8 cellular contexts compared by ENCODE assay signal in the genomic region with DNA sequence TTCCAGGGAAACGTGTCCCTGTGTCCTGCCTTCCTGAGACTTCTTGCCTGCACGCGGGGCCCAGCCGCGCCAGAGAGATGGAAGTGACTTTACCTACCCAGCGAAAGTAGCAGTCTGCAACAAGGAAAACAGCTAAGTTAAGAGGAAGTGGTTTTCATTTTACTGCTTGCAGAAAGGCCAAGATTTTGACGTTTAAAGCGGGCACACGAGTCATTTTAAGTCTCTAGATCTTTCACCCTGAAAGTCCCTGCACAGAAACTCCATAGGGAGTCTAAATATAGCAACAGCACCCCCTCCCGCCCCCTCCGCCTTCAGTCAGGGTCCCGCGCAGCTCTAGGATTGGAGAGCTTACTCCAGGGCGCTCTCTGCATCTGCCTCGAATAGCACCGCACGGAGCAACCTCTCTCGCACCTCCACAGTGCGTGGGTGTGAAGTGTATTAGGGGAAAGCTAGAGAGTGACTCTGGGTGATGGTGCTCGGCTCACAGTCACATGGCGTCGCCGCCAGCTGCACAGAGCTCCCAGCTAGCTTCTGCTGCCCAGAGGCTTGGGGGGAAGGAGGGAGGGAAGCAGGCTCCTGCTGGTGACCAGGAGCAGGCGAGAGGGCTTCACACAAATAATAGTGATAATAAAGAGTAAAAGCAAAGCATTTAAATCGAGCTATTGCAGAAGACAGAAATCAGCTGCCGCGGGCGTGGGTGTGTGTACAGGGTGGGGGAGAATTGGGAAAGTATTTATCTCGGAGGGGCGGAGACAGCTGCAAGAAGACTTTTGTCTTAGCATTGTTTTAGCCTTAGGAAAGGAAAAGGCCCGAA. TPM values are rescaled to one million over a fixed set of nuclear protein-coding genes. Genes with fewer than 3 reads are reported as not detected.
DNase-seq lines count a peak whose midpoint lies in the region; ATAC-seq, FAIRE-seq and TF ChIP-seq lines count a peak whose summit lies in the region.

No MANE protein-coding gene starts in this region.

- peak overlapping the region; percentile 57 for H3K27ac ChIP-seq in thymus (ENCODE audit: low read depth)

- H3K36me3 ChIP-seq in thymus (ENCODE audit: control insufficient read depth, insufficient read depth): no peaks in the 10 kb centered on the region

- H3K9me3 ChIP-seq in thymus (ENCODE audit: control insufficient read depth): no peaks in the 10 kb centered on the region

- TF ChIP-seq CTCF in fibroblast of the aortic adventitia (IDR thresholded peaks at IDR 0.05; ENCODE audit: insufficient read depth, low read length): no peak

- H3K27me3 ChIP-seq in thymus (ENCODE audit: control insufficient read depth, insufficient read depth): peaks cover 4% of the 10 kb centered on the region

- WGBS in thymus: 8% methylated on average over 31 of the region's 31 CpGs

- DNase-seq in GM18507 (ENCODE audit: extremely low spot score, insufficient read length, low read depth) (no peak), NCI-H82 treated with DMSO at 0.1 percent for 48 hours (lab: John Stamatoyannopoulos, UW; ENCODE audit: unreplicated experiment) (peak; percentile 60), fibroblast of the aortic adventitia (ENCODE audit: low read depth) (peak; percentile 47), nucleus accumbens (lab: John Stamatoyannopoulos, UW) (peak in 55 of 56 donors; percentile 10 to 94 (median 75)), NCI-H1105 treated with DMSO at 0.1 percent for 48 hours (lab: John Stamatoyannopoulos, UW) (no peak)
- peak; percentile 66 for DNase-seq in activated T-cell treated with anti-CD3 and anti-CD28 coated beads, Interleukin-2, amount 50 U/mL, for 1 hour

- ATAC-seq in HG02610 (IDR thresholded peaks at IDR 0.05; ENCODE audit: unreplicated experiment): peak; percentile 70

- H3K4me3 ChIP-seq in fibroblast of the aortic adventitia (ENCODE audit: low read depth, low read length): peak overlapping the region; percentile 45
- H3K4me3 ChIP-seq in thymus (ENCODE audit: low read length): peak overlapping the region; percentile 57

- peak; percentile 95 for FAIRE-seq in GM18507 (lab: Jason Lieb, UNC)

- H3K4me1 ChIP-seq in thymus (ENCODE audit: control insufficient read depth, insufficient read depth, low read length): peaks cover 19% of the 10 kb centered on the region

RNA-seq across cellular contexts. Expression of a gene that starts 1.8 kb away (rescaled TPM):
- 2.6 and 9.4 TPM in 2 replicates for total RNA-seq in fibroblast of the aortic adventitia (ENCODE audit: low replicate concordance)
- 1.0 TPM for polyA plus RNA-seq in thymus

Comparison
In these comparisons a context has a peak if more than half of its experiments do, and no peak if none do; other contexts are left out.
1. DNase-seq: peak in NCI-H82 treated with DMSO at 0.1 percent for 48 hours (single experiment), activated T-cell treated with anti-CD3 and anti-CD28 coated beads, Interleukin-2, amount 50 U/mL, for 1 hour (single experiment), fibroblast of the aortic adventitia (single experiment) and nucleus accumbens (55 of 56); none in GM18507 (single experiment) and NCI-H1105 treated with DMSO at 0.1 percent for 48 hours (single experiment).